Comparison of ENCODE assay signal across 8 cellular contexts in the genomic region with DNA sequence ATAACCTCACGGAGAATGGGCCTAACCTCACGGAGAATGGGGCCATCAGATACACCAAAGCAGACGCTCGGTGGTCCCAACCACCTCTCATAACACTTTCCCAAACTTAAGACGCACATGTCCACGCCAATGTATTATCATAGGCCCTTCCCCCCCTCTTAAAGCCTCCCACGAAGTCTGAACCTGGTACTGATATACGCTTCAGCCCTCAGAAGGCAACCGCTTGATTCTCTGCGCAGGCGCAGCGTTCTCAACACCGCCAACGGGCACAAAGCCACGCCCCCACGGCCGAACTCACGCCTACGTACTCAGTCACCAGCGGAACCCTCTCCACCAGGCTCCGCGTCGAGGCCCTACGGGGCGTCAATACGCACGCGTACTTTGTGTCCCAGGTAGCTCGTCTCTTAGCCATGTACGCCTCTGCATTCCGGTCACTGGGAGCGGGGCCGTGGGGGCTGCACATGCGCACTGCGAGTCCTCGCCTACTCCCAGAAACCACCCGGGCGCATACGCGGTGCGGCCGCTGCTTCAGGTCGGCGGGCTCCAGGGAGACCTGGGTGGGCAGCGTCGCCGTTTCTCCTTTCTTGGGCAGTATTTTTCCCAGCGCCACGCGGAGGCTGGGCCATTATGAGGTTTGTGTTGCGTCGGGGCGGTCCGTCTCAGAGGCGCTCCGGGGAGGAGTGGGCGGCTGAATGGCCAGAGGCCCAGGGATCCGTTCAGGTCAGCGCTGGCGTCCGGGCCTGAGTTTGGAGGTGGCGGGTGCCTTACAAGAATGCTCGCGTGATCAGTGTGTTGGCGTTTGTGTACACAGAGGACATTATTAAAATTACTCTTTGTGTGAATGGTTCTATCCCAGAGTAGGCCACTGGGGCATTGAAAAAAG. TPM values are rescaled to one million over a fixed set of nuclear protein-coding genes. Genes with fewer than 3 reads are reported as not detected.
DNase-seq lines count a peak whose midpoint lies in the region; ATAC-seq and TF ChIP-seq lines count a peak whose summit lies in the region.

No MANE protein-coding gene starts in this region.

- H3K27ac ChIP-seq in cardiac muscle cell = peak overlapping the region; percentile 96
- H3K27ac ChIP-seq in osteoblast (ENCODE audit: low read depth, low read length) = peak overlapping the region; percentile 74

- H4K20me1 ChIP-seq in osteoblast (ENCODE audit: insufficient read depth, low read length) = no peaks in the 10 kb centered on the region

- H3K27me3 ChIP-seq in adipocyte (replicated peaks; ENCODE audit: control insufficient read depth, insufficient read depth, low read length) = no peaks in the 10 kb centered on the region
- H3K27me3 ChIP-seq in cardiac muscle cell = no peaks in the 10 kb centered on the region
- no peaks in the 10 kb centered on the region for H3K27me3 ChIP-seq in osteoblast (ENCODE audit: insufficient read depth, low read length)

- no peak for TF ChIP-seq RAD21 in Ishikawa (IDR thresholded peaks at IDR 0.05; ENCODE audit: low read depth)

- peak overlapping the region; percentile 90 for H3K4me2 ChIP-seq in osteoblast (ENCODE audit: insufficient read depth, low read length)

- H3K36me3 ChIP-seq in adipocyte (ENCODE audit: control insufficient read depth, insufficient read depth, low read length, severe bottlenecking) (peaks cover 24% of the 10 kb centered on the region), cardiac muscle cell (peaks cover 9% of the 10 kb centered on the region), osteoblast (ENCODE audit: insufficient read depth, low read length) (peaks cover 24% of the 10 kb centered on the region)

- ATAC-seq in GM18907 (IDR thresholded peaks at IDR 0.05; ENCODE audit: unreplicated experiment) (peak; percentile 73), GM21390 (IDR thresholded peaks at IDR 0.05; ENCODE audit: unreplicated experiment) (no peak)

- H3K4me3 ChIP-seq in adipocyte (ENCODE audit: low read length) (peak overlapping the region; percentile 92), cardiac muscle cell (peak overlapping the region; percentile 61), osteoblast (ENCODE audit: insufficient read depth, low read length) (peak overlapping the region; percentile 85)

- H3K4me1 ChIP-seq in adipocyte (ENCODE audit: control insufficient read depth, insufficient read depth, low read length) (peaks cover 15% of the 10 kb centered on the region), cardiac muscle cell (ENCODE audit: low read depth) (peaks cover 11% of the 10 kb centered on the region), osteoblast (ENCODE audit: insufficient read depth, low read length) (peaks cover 10% of the 10 kb centered on the region)

- H3K9me3 ChIP-seq in adipocyte (ENCODE audit: control insufficient read depth, low read length) = peaks cover 22% of the 10 kb centered on the region
- H3K9me3 ChIP-seq in cardiac muscle cell (ENCODE audit: low read depth) = no peaks in the 10 kb centered on the region
- no peaks in the 10 kb centered on the region for H3K9me3 ChIP-seq in osteoblast (ENCODE audit: low read depth, low read length)

- H3K79me2 ChIP-seq in osteoblast (ENCODE audit: insufficient read depth, low read length) = peaks cover 24% of the 10 kb centered on the region

- peak overlapping the region; percentile 94 for H3K9ac ChIP-seq in adipocyte (ENCODE audit: low read length)

- TF ChIP-seq CTCF in cardiac muscle cell (IDR thresholded peaks at IDR 0.05; ENCODE audit: low read depth, low read length) = no peak
- no peak for TF ChIP-seq CTCF in osteoblast (IDR thresholded peaks at IDR 0.05; ENCODE audit: extremely low read depth, low read depth, low read length)

- no peak for TF ChIP-seq EP300 in Ishikawa (IDR thresholded peaks at IDR 0.05; ENCODE audit: borderline replicate concordance)

- H2AFZ ChIP-seq in osteoblast (ENCODE audit: low read length) = peak overlapping the region; percentile 85

- DNase-seq in SKM-1 treated with dmso at 0.1 percent for 144 hours (lab: John Stamatoyannopoulos, UW; ENCODE audit: unreplicated experiment) (peak; percentile 75), adipocyte (ENCODE audit: low read depth) (peak; percentile 92), cardiac muscle cell (ENCODE audit: low read depth in 1 of 2, low spot score in 1 of 2) (peak; percentile 98 to 99), osteoblast (ENCODE audit: insufficient read length, low spot score, missing footprints) (peak; percentile 94), superior temporal gyrus (ENCODE audit: extremely low spot score) (peak; percentile 73)

TF ChIP-seq in Ishikawa, 13 proteins besides CTCF, POLR2A, EP300 and RAD21:
- TF ChIP-seq EGR1 (IDR thresholded peaks at IDR 0.05) = 0 out of 2 replicates have a peak, but pooled peaks have one; percentile 23
- TF ChIP-seq TAF1 (IDR thresholded peaks at IDR 0.05; ENCODE audit: low read depth) = peak; percentile 39; the same call in 1 of the 2 replicates
- no peak for TF ChIP-seq NFIC (IDR thresholded peaks at IDR 0.05)
- 0 out of 2 replicates have a peak, but pooled peaks have one; percentile 21 for TF ChIP-seq CREB1 (IDR thresholded peaks at IDR 0.05; ENCODE audit: low read depth)
- TF ChIP-seq MAX (IDR thresholded peaks at IDR 0.05) = peak; percentile 97
- TF ChIP-seq CEBPB (IDR thresholded peaks at IDR 0.05) = no peak
- TF ChIP-seq, protein P1, sequence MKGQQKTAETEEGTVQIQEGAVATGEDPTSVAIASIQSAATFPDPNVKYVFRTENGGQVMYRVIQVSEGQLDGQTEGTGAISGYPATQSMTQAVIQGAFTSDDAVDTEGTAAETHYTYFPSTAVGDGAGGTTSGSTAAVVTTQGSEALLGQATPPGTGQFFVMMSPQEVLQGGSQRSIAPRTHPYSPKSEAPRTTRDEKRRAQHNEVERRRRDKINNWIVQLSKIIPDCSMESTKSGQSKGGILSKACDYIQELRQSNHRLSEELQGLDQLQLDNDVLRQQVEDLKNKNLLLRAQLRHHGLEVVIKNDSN (IDR thresholded peaks at IDR 0.05) = no peak
- peak; percentile 63; the same call in 1 of the 2 replicates for TF ChIP-seq TEAD4 (IDR thresholded peaks at IDR 0.05)

RNA-seq across cellular contexts. Expression of gene ZNF582, which starts 25.3 kb away (rescaled TPM):
- total RNA-seq in cardiac muscle cell (10.1 and 13.5 TPM in 2 replicates), osteoblast (2.2 and 3.2 TPM in 2 replicates)
- polyA plus RNA-seq in cardiac muscle cell = 17.7 and 19.5 TPM in 2 replicates

RNA-seq across cellular contexts. Expression of gene ZNF583, which starts 36.1 kb away (rescaled TPM):
- total RNA-seq in cardiac muscle cell = 3.6 and 26.7 TPM in 2 replicates
- polyA plus RNA-seq in cardiac muscle cell = 7.4 and 18.4 TPM in 2 replicates
- total RNA-seq in osteoblast = 7.6 and 10.3 TPM in 2 replicates

RNA-seq across cellular contexts. Expression of gene ZSCAN5A, which starts 53.4 kb away (rescaled TPM):
- total RNA-seq in cardiac muscle cell (2.9 and 53.9 TPM in 2 replicates), osteoblast (4.3 and 6.8 TPM in 2 replicates)
- polyA plus RNA-seq in cardiac muscle cell = 14.2 and 15.1 TPM in 2 replicates
